ENCODE assay signal across 27 cellular contexts in genomic region chr6:153076431-153076830, GRCh38. TPM values are rescaled to one million over a fixed set of nuclear protein-coding genes. Genes with fewer than 3 reads are reported as not detected.
"Had no signal": no experiment of that assay in that cellular context is flagged by ENCODE, and none has a peak within 500 bp of the region (broad histone marks: within the 10 kb centered on the region; RNA-seq: fewer than 3 reads in every experiment).

No MANE protein-coding gene starts in this region.

- H3K27ac Mint-ChIP-seq: natural killer cell; nephron; neural progenitor cell; progenitor cell of endocrine pancreas; stimulated activated effector memory CD8-positive, alpha-beta T cell treated with anti-CD3 and anti-CD28 coated beads, Interleukin-12 subunit alpha, Interleukin-12 subunit beta, amount 100 ng/mL, for 72 hours; stimulated activated naive B cell treated with anti-CD40 and anti-IgM and Interleukin-4, amounts not matched to agents 10 μg/mL and 1 μg/mL and 100 μg/mL, for 72 hours; stimulated activated naive CD8-positive, alpha-beta T cell treated with anti-CD3 and anti-CD28 coated beads, Interleukin-15, Interleukin-2, amounts not matched to agents 100 ng/mL and 50 ng/mL, for 24 hours had no signal

- DNase-seq: natural killer cell; occipital lobe; ovary; posterior cingulate gyrus; psoas muscle; right cardiac atrium; right lobe of liver; sigmoid colon; small intestine; stimulated activated CD4-positive, alpha-beta T cell treated with anti-CD3 and anti-CD28 coated beads, Interleukin-15, amount 100 ng/mL, for 24 hours; stimulated activated CD4-positive, alpha-beta T cell treated with anti-CD3 and anti-CD28 coated beads, Interleukin-2, amount 100 ng/mL, for 24 hours; stimulated activated CD4-positive, alpha-beta T cell treated with anti-CD3 and anti-CD28 coated beads, Interleukin-2, amount 100 ng/mL, for 48 hours; stimulated activated CD4-positive, alpha-beta T cell treated with anti-CD3 and anti-CD28 coated beads, Interleukin-4, amount 100 ng/mL, for 24 hours; stimulated activated naive B cell treated with anti-CD40 and anti-IgM and Interleukin-4, amounts not matched to agents 10 μg/mL and 1 μg/mL and 100 μg/mL, for 72 hours; stimulated activated naive CD4-positive, alpha-beta T cell treated with Interleukin-2 at 50 U/mL for 16 hours; stomach; thyroid gland; trophoblast cell; upper lobe of left lung had no signal

- H3K4me3 Mint-ChIP-seq: natural killer cell; nephron; neural progenitor cell; stimulated activated effector memory CD8-positive, alpha-beta T cell treated with anti-CD3 and anti-CD28 coated beads, Interleukin-12 subunit alpha, Interleukin-12 subunit beta, amount 100 ng/mL, for 72 hours; stimulated activated naive B cell treated with anti-CD40 and anti-IgM and Interleukin-4, amounts not matched to agents 10 μg/mL and 1 μg/mL and 100 μg/mL, for 72 hours; stimulated activated naive CD8-positive, alpha-beta T cell treated with anti-CD3 and anti-CD28 coated beads, Interleukin-15, Interleukin-2, amounts not matched to agents 100 ng/mL and 50 ng/mL, for 24 hours had no signal

- H3K36me3 Mint-ChIP-seq: natural killer cell; neural progenitor cell; stimulated activated effector memory CD8-positive, alpha-beta T cell treated with anti-CD3 and anti-CD28 coated beads, Interleukin-12 subunit alpha, Interleukin-12 subunit beta, amount 100 ng/mL, for 72 hours; stimulated activated naive B cell treated with anti-CD40 and anti-IgM and Interleukin-4, amounts not matched to agents 10 μg/mL and 1 μg/mL and 100 μg/mL, for 72 hours had no signal

- ATAC-seq: natural killer cell; psoas muscle; right cardiac atrium; right lobe of liver; stimulated activated effector memory CD8-positive, alpha-beta T cell treated with anti-CD3 and anti-CD28 coated beads, Interleukin-12 subunit alpha, Interleukin-12 subunit beta, amount 100 ng/mL, for 72 hours; stimulated activated naive B cell treated with anti-CD40 and anti-IgM and Interleukin-4, amounts not matched to agents 10 μg/mL and 1 μg/mL and 100 μg/mL, for 72 hours had no signal

- H3K9me3 ChIP-seq: ovary, psoas muscle, right lobe of liver, sigmoid colon, stomach, thoracic aorta, thyroid gland, tibial nerve, upper lobe of left lung, vagina had no signal

- H3K9me3 Mint-ChIP-seq: natural killer cell; nephron; neural progenitor cell; stimulated activated effector memory CD8-positive, alpha-beta T cell treated with anti-CD3 and anti-CD28 coated beads, Interleukin-12 subunit alpha, Interleukin-12 subunit beta, amount 100 ng/mL, for 72 hours; stimulated activated naive B cell treated with anti-CD40 and anti-IgM and Interleukin-4, amounts not matched to agents 10 μg/mL and 1 μg/mL and 100 μg/mL, for 72 hours; stimulated activated naive CD8-positive, alpha-beta T cell treated with anti-CD3 and anti-CD28 coated beads, Interleukin-15, Interleukin-2, amounts not matched to agents 100 ng/mL and 50 ng/mL, for 24 hours had no signal

- H3K4me1 Mint-ChIP-seq: natural killer cell; nephron; stimulated activated effector memory CD8-positive, alpha-beta T cell treated with anti-CD3 and anti-CD28 coated beads, Interleukin-12 subunit alpha, Interleukin-12 subunit beta, amount 100 ng/mL, for 72 hours; stimulated activated naive B cell treated with anti-CD40 and anti-IgM and Interleukin-4, amounts not matched to agents 10 μg/mL and 1 μg/mL and 100 μg/mL, for 72 hours had no signal

- H3K27me3 Mint-ChIP-seq: progenitor cell of endocrine pancreas had no signal

- H3K36me3 ChIP-seq: neural progenitor cell, ovary, right lobe of liver, sigmoid colon, stomach, thoracic aorta, thyroid gland, tibial nerve, upper lobe of left lung, vagina had no signal

- H3K4me3 ChIP-seq: neural progenitor cell, ovary, psoas muscle, right lobe of liver, sigmoid colon, stomach, thoracic aorta, thyroid gland, tibial nerve, upper lobe of left lung, vagina had no signal

- H3K27me3 ChIP-seq: neural progenitor cell, ovary, right lobe of liver, sigmoid colon, stomach, thyroid gland, tibial nerve, upper lobe of left lung, vagina had no signal

RNA-seq across cellular contexts. Expression of gene RGS17, which starts 54.7 kb away (rescaled TPM):
- total RNA-seq: right lobe of liver had no signal
